ENCODE assay signal across 19 cellular contexts in genomic region chr5:149298857-149299404, GRCh38. TPM values are rescaled to one million over a fixed set of nuclear protein-coding genes. Genes with fewer than 3 reads are reported as not detected.
DNase-seq lines count a peak whose midpoint lies in the region; ATAC-seq and TF ChIP-seq lines count a peak whose summit lies in the region.
"Had no signal": no experiment of that assay in that cellular context is flagged by ENCODE, and none has a peak within 500 bp of the region (broad histone marks: within the 10 kb centered on the region; RNA-seq: fewer than 3 reads in every experiment).

No MANE protein-coding gene starts in this region.

- H3K4me2 ChIP-seq in H9 (ENCODE audit: insufficient read depth, insufficient read length, low read length), result no peak overlapping the region
- H3K4me2 ChIP-seq: SK-N-SH had no signal

- peak in 1 of 2 donors; percentile 75 for TF ChIP-seq EP300 in tibial nerve (IDR thresholded peaks at IDR 0.05)

- no peak overlapping the region for H3T11ph ChIP-seq in H9 (ENCODE audit: low read length)

- no peak for TF ChIP-seq CTCF in lower lobe of right lung (IDR thresholded peaks at IDR 0.05)
- TF ChIP-seq CTCF in uterus (IDR thresholded peaks at IDR 0.05), result no peak
- no peak for TF ChIP-seq CTCF in tibial nerve (IDR thresholded peaks at IDR 0.05)
- TF ChIP-seq CTCF in H9 (conservative IDR thresholded peaks at IDR 0.05), result no peak

- no peak overlapping the region for H2BK5ac ChIP-seq in H9 (ENCODE audit: insufficient read length, low read length)

- no peak overlapping the region for H4K91ac ChIP-seq in H9 (ENCODE audit: insufficient read length, low read depth, low read length)

- no peaks in the 10 kb centered on the region for H3K36me3 Mint-ChIP-seq in activated T-cell treated with anti-CD3 and anti-CD28 coated beads, Interleukin-2, amount 50 U/mL, for 24 hours (ENCODE audit: low read depth)
- no peaks in the 10 kb centered on the region for H3K36me3 Mint-ChIP-seq in activated T-cell treated with anti-CD3 and anti-CD28 coated beads, Interleukin-2, amount 50 U/mL, for 72 hours (ENCODE audit: insufficient read depth in 2 of 2)
- no peaks in the 10 kb centered on the region for H3K36me3 Mint-ChIP-seq in H9 (ENCODE audit: insufficient read depth in 1 of 3, low read depth in 3 of 3)

- H2BK12ac ChIP-seq in H9 (ENCODE audit: insufficient read length, low read depth, low read length), result no peak overlapping the region

- H3K4me1 ChIP-seq in lower lobe of right lung (peaks cover 42% of the 10 kb centered on the region), uterus (no peaks in the 10 kb centered on the region), tibial nerve (peaks cover 0 to 42% (median 2%) of the 10 kb centered on the region in 4 donors), H9 (ENCODE audit: insufficient read depth, low read length) (no peaks in the 10 kb centered on the region; the same call in 1 of the 2 replicates)

- H3K4me1 Mint-ChIP-seq in activated T-cell treated with anti-CD3 and anti-CD28 coated beads, Interleukin-2, amount 50 U/mL, for 24 hours (ENCODE audit: low read depth), result peaks cover 45% of the 10 kb centered on the region
- peaks cover 38% of the 10 kb centered on the region for H3K4me1 Mint-ChIP-seq in activated T-cell treated with anti-CD3 and anti-CD28 coated beads, Interleukin-2, amount 50 U/mL, for 72 hours (ENCODE audit: low read depth)
- H3K4me1 Mint-ChIP-seq in H9, result peaks cover 10 to 15% of the 10 kb centered on the region in 2 experiments
- H3K4me1 Mint-ChIP-seq: activated CD4-positive, alpha-beta memory T cell treated with anti-CD3 and anti-CD28 coated beads, Interleukin-2, amount 10 ng/mL, durations not matched to agents 7 days and 5 days had no signal

- WGBS in tibial nerve, 2 donors, result 63 to 67% methylated on average over 4 to 10 of the region's 10 CpGs
- WGBS in H9 (ENCODE audit: extremely low coverage, insufficient read length, low lambda C conversion rate), result no CpG with 5 or more reads among the region's 10 CpGs

- H3K4ac ChIP-seq in H9 (ENCODE audit: low read depth, low read length), result no peak overlapping the region

- H3K36me3 ChIP-seq in lower lobe of right lung (no peaks in the 10 kb centered on the region), uterus (no peaks in the 10 kb centered on the region), tibial nerve (peaks cover 0 to 51% (median 0%) of the 10 kb centered on the region in 3 donors)
- H3K36me3 ChIP-seq: ovary had no signal

- H3K27me3 Mint-ChIP-seq in activated T-cell treated with anti-CD3 and anti-CD28 coated beads, Interleukin-2, amount 50 U/mL, for 24 hours, result peaks cover 6% of the 10 kb centered on the region
- H3K27me3 Mint-ChIP-seq in activated T-cell treated with anti-CD3 and anti-CD28 coated beads, Interleukin-2, amount 50 U/mL, for 72 hours (ENCODE audit: low read depth), result no peaks in the 10 kb centered on the region
- no peaks in the 10 kb centered on the region; the same call in 1 of the 2 replicates for H3K27me3 Mint-ChIP-seq in H9 (ENCODE audit: low read depth)

- H3K27ac Mint-ChIP-seq in activated T-cell treated with anti-CD3 and anti-CD28 coated beads, Interleukin-2, amount 50 U/mL, for 24 hours, result peak overlapping the region; percentile 13
- no peak overlapping the region for H3K27ac Mint-ChIP-seq in activated T-cell treated with anti-CD3 and anti-CD28 coated beads, Interleukin-2, amount 50 U/mL, for 72 hours
- peak overlapping the region in 1 of 3 experiments; percentile 18; a peak in 1 of 7 replicates for H3K27ac Mint-ChIP-seq in H9
- H3K27ac Mint-ChIP-seq: activated CD4-positive, alpha-beta memory T cell treated with anti-CD3 and anti-CD28 coated beads, Interleukin-2, amount 10 ng/mL, durations not matched to agents 7 days and 5 days; activated T-helper 1 cell treated with anti-CD3 and anti-CD28 coated beads, Interleukin-12 subunit alpha, Interleukin-12 subunit beta, Interleukin-2, Interleukin-4 antibody, amounts not matched to agents 30 ng/mL and 10 ng/mL and 1 ng/mL, durations not matched to agents 14 hours and 24 hours and 36 hours had no signal

- H3K9me3 ChIP-seq in lower lobe of right lung (no peaks in the 10 kb centered on the region), uterus (no peaks in the 10 kb centered on the region), tibial nerve (no peaks in the 10 kb centered on the region), H9 (ENCODE audit: control insufficient read depth, low read depth, low read length) (no peaks in the 10 kb centered on the region)
- H3K9me3 ChIP-seq: ovary, SK-N-SH had no signal

- no peaks in the 10 kb centered on the region for H3K79me2 ChIP-seq in H9 (ENCODE audit: insufficient read depth, low read length)

- no peak overlapping the region for H4K5ac ChIP-seq in H9 (ENCODE audit: insufficient read length, low read depth, low read length)

- H3K56ac ChIP-seq in H9 (ENCODE audit: insufficient read length, low read depth, low read length), result no peak overlapping the region

- no peak for TF ChIP-seq POLR2A in uterus (IDR thresholded peaks at IDR 0.05)
- TF ChIP-seq POLR2A in tibial nerve (IDR thresholded peaks at IDR 0.05), result no peak

- no peak overlapping the region for H2BK120ac ChIP-seq in H9 (ENCODE audit: low read depth, low read length, poor library complexity, severe bottlenecking)

- H3K27me3 ChIP-seq in lower lobe of right lung (ENCODE audit: low read depth) (no peaks in the 10 kb centered on the region), uterus (no peaks in the 10 kb centered on the region), tibial nerve (no peaks in the 10 kb centered on the region), H9 (ENCODE audit: insufficient read depth, low read length) (no peaks in the 10 kb centered on the region)
- H3K27me3 ChIP-seq: ovary had no signal

- H3K14ac ChIP-seq in H9 (ENCODE audit: insufficient read depth, low read length), result no peak overlapping the region; the same call in 1 of the 2 replicates

- no peak overlapping the region for H2BK15ac ChIP-seq in H9 (ENCODE audit: low read depth, low read length)

- H4K20me1 ChIP-seq in H9 (ENCODE audit: control insufficient read depth, insufficient read depth, insufficient read length), result no peaks in the 10 kb centered on the region

- H3K23me2 ChIP-seq in H9 (ENCODE audit: insufficient read length, low read depth, low read length, poor library complexity, severe bottlenecking), result no peaks in the 10 kb centered on the region

- H3K4me3 Mint-ChIP-seq in activated T-cell treated with anti-CD3 and anti-CD28 coated beads, Interleukin-2, amount 50 U/mL, for 24 hours, result no peak overlapping the region
- no peak overlapping the region for H3K4me3 Mint-ChIP-seq in activated T-cell treated with anti-CD3 and anti-CD28 coated beads, Interleukin-2, amount 50 U/mL, for 72 hours
- H3K4me3 Mint-ChIP-seq in H9, result no peak overlapping the region
- H3K4me3 Mint-ChIP-seq: activated CD4-positive, alpha-beta memory T cell treated with anti-CD3 and anti-CD28 coated beads, Interleukin-2, amount 10 ng/mL, durations not matched to agents 7 days and 5 days; activated T-helper 1 cell treated with anti-CD3 and anti-CD28 coated beads, Interleukin-12 subunit alpha, Interleukin-12 subunit beta, Interleukin-2, Interleukin-4 antibody, amounts not matched to agents 30 ng/mL and 10 ng/mL and 1 ng/mL, durations not matched to agents 14 hours and 24 hours and 36 hours had no signal

- ATAC-seq in activated T-cell treated with anti-CD3 and anti-CD28 coated beads, Interleukin-2, amount 50 U/mL, for 72 hours (replicated peaks in 1 of 2), result no peak
- peak; percentile 40 to 63 for ATAC-seq in lower lobe of right lung
- no peak for ATAC-seq in GM21526 (IDR thresholded peaks at IDR 0.05; ENCODE audit: low FRiP score, unreplicated experiment)

- no peak overlapping the region for H2AFZ ChIP-seq in H9 (ENCODE audit: low read length)

- no peaks in the 10 kb centered on the region for H3K79me1 ChIP-seq in H9 (ENCODE audit: insufficient read depth, low read depth, low read length, poor library complexity, severe bottlenecking)

- no peak overlapping the region for H3K23ac ChIP-seq in H9 (ENCODE audit: insufficient read length, low read depth, low read length)

- H3K27ac ChIP-seq in lower lobe of right lung, result peak overlapping the region; percentile 84
- H3K27ac ChIP-seq in uterus, result peak overlapping the region; percentile 45 to 49
- peak overlapping the region in 1 of 4 donors; percentile 64 for H3K27ac ChIP-seq in tibial nerve
- H3K27ac ChIP-seq in H9 (ENCODE audit: insufficient read length, low read depth, low read length), result no peak overlapping the region
- H3K27ac ChIP-seq: 22Rv1, C4-2B, ovary had no signal

- no peak overlapping the region for H3K18ac ChIP-seq in H9 (ENCODE audit: insufficient read length, low read depth, low read length)

- H2AK5ac ChIP-seq in H9 (ENCODE audit: insufficient read length, low read length), result no peak overlapping the region

- H3K4me3 ChIP-seq in lower lobe of right lung (no peak overlapping the region), uterus (no peak overlapping the region), tibial nerve (no peak overlapping the region)
- H3K4me3 ChIP-seq: ovary had no signal

- no peak overlapping the region for H2BK20ac ChIP-seq in H9 (ENCODE audit: low read depth, low read length, poor library complexity, severe bottlenecking)

- intact Hi-C loops in lower lobe of right lung (cut with DNase I), result no loop called here
- intact Hi-C loops in uterus (cut with DNase I; ENCODE audit: low total_unique reads), result no loop called here

- no peak overlapping the region for H3K9ac ChIP-seq in H9 (ENCODE audit: extremely low read depth, insufficient read length, low read length)
- H3K9ac ChIP-seq: SK-N-SH had no signal

- no peaks in the 10 kb centered on the region for H3K9me3 Mint-ChIP-seq in activated T-cell treated with anti-CD3 and anti-CD28 coated beads, Interleukin-2, amount 50 U/mL, for 24 hours
- H3K9me3 Mint-ChIP-seq in activated T-cell treated with anti-CD3 and anti-CD28 coated beads, Interleukin-2, amount 50 U/mL, for 72 hours, result no peaks in the 10 kb centered on the region
- no peaks in the 10 kb centered on the region for H3K9me3 Mint-ChIP-seq in H9
- H3K9me3 Mint-ChIP-seq: activated CD4-positive, alpha-beta memory T cell treated with anti-CD3 and anti-CD28 coated beads, Interleukin-2, amount 10 ng/mL, durations not matched to agents 7 days and 5 days; activated T-helper 1 cell treated with anti-CD3 and anti-CD28 coated beads, Interleukin-12 subunit alpha, Interleukin-12 subunit beta, Interleukin-2, Interleukin-4 antibody, amounts not matched to agents 30 ng/mL and 10 ng/mL and 1 ng/mL, durations not matched to agents 14 hours and 24 hours and 36 hours had no signal

- no peak for DNase-seq in activated T-cell treated with anti-CD3 and anti-CD28 coated beads, Interleukin-2, amount 50 U/mL, for 24 hours
- no peak for DNase-seq in activated T-cell treated with anti-CD3 and anti-CD28 coated beads, Interleukin-2, amount 50 U/mL, for 72 hours
- DNase-seq in dermis microvascular lymphatic vessel endothelial cell (ENCODE audit: low read depth in 2 of 2) (peak; percentile 97 to 98), lower lobe of right lung (no peak), uterus (peak in 1 of 2 donors; percentile 52), tibial nerve (ENCODE audit: low spot score in 2 of 2) (no peak), H9 (no peak)
- DNase-seq: activated CD4-positive, alpha-beta memory T cell treated with anti-CD3 and anti-CD28 coated beads, Interleukin-2, amount 10 ng/mL, durations not matched to agents 7 days and 5 days; DMS79 treated with DMSO at 0.1 percent for 48 hours; GOT3; islet precursor cell; NCI-H2081; NCI-H526; ovary; SK-N-SH had no signal

- no peak overlapping the region for H4K8ac ChIP-seq in H9 (replicated peaks; ENCODE audit: insufficient read length, low read depth, low read length)

RNA-seq across cellular contexts. Expression of gene AFAP1L1, which starts 27.3 kb away (rescaled TPM):
- under 1 TPM; 0.12 to 0.17 TPM for total RNA-seq in activated T-cell treated with anti-CD3 and anti-CD28 coated beads, Interleukin-2, amount 50 U/mL, for 72 hours
- total RNA-seq in dermis microvascular lymphatic vessel endothelial cell (144 and 264 TPM in 2 replicates), lower lobe of right lung (26.6 TPM), uterus (10 to 100 TPM in 3 of 4 donors, 1 to 10 TPM in 1; 5.3 to 26.9 (median 24.6) TPM), tibial nerve (10 to 100 TPM; 40.8 to 93.5 (median 91.6) TPM), H9 (2021) (1.8 and 2.0 TPM in 2 replicates)
- total RNA-seq: activated CD4-positive, alpha-beta memory T cell treated with anti-CD3 and anti-CD28 coated beads, Interleukin-2, amount 10 ng/mL, durations not matched to agents 7 days and 5 days; activated T-helper 1 cell treated with anti-CD3 and anti-CD28 coated beads, Interleukin-12 subunit alpha, Interleukin-12 subunit beta, Interleukin-2, Interleukin-4 antibody, amounts not matched to agents 30 ng/mL and 10 ng/mL and 1 ng/mL, durations not matched to agents 14 hours and 24 hours and 36 hours had no signal

RNA-seq across cellular contexts. Expression of gene GRPEL2, which starts 46.4 kb away (rescaled TPM):
- total RNA-seq in activated T-cell treated with anti-CD3 and anti-CD28 coated beads, Interleukin-2, amount 50 U/mL, for 72 hours, result 10 to 100 TPM; 39.6 to 42.7 TPM
- total RNA-seq in dermis microvascular lymphatic vessel endothelial cell, result 44.0 and 103 TPM in 2 replicates
- total RNA-seq in lower lobe of right lung, result 15.1 TPM
- total RNA-seq in uterus, result 10 to 100 TPM; 13.5 to 27.0 (median 22.6) TPM
- total RNA-seq in tibial nerve, result 10 to 100 TPM in 2 of 4 donors, 1 to 10 TPM in 2; 6.5 to 13.5 (median 10.3) TPM
- 44.4 and 47.3 TPM in 2 replicates for total RNA-seq in H9 (2021)

RNA-seq across cellular contexts. Expression of gene PCYOX1L, which starts 58.9 kb away (rescaled TPM):
- 10 to 100 TPM; 18.2 to 24.4 TPM for total RNA-seq in activated T-cell treated with anti-CD3 and anti-CD28 coated beads, Interleukin-2, amount 50 U/mL, for 72 hours
- total RNA-seq in dermis microvascular lymphatic vessel endothelial cell (11.4 and 12.6 TPM in 2 replicates), lower lobe of right lung (5.9 TPM), uterus (1 to 10 TPM in 3 of 4 donors, under 1 TPM in 1; 0.59 to 8.6 (median 5.9) TPM), tibial nerve (1 to 10 TPM; 5.0 to 8.2 (median 6.7) TPM), H9 (2021) (15.3 and 16.5 TPM in 2 replicates)

Comparison
In these comparisons a context has a peak if more than half of its experiments do, and no peak if none do; other contexts are left out.
1. DNase-seq: peak in dermis microvascular lymphatic vessel endothelial cell (2 of 2); none in activated T-cell treated with anti-CD3 and anti-CD28 coated beads, Interleukin-2, amount 50 U/mL, for 24 hours (single experiment), activated T-cell treated with anti-CD3 and anti-CD28 coated beads, Interleukin-2, amount 50 U/mL, for 72 hours (0 of 2), lower lobe of right lung (single experiment), tibial nerve (0 of 2) and H9 (single experiment).
2. ATAC-seq: peak in lower lobe of right lung (2 of 2); none in activated T-cell treated with anti-CD3 and anti-CD28 coated beads, Interleukin-2, amount 50 U/mL, for 72 hours (0 of 2) and GM21526 (single experiment).